Comparison of ENCODE assay signal across 19 cellular contexts in the genomic region with DNA sequence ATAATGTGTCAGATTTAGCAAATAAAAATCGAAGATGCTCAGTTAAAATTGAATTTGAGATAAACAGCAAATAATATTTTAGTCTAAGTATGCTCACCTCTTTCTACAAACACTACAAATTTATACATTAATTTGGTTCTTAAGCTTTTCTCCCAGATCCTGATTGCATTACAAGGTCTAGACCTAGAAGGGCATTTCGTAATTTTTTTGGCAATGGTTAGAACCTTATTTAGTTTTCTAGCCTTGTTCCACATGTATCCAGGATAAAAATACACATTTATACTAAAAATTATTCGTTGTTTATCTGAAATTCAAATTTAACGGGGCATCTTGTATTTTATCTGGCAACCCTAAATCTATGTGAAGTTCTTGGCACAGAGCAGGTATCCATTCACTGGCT. TPM values are rescaled to one million over a fixed set of nuclear protein-coding genes. Genes with fewer than 3 reads are reported as not detected.
DNase-seq lines count a peak whose midpoint lies in the region; ATAC-seq, FAIRE-seq and TF ChIP-seq lines count a peak whose summit lies in the region.
"Had no signal": no experiment of that assay in that cellular context is flagged by ENCODE, and none has a peak within 500 bp of the region (broad histone marks: within the 10 kb centered on the region; RNA-seq: fewer than 3 reads in every experiment).

No MANE protein-coding gene starts in this region.

- no peaks in the 10 kb centered on the region for H3K36me3 ChIP-seq in adipocyte (ENCODE audit: control insufficient read depth, insufficient read depth, low read length, severe bottlenecking)
- no peaks in the 10 kb centered on the region for H3K36me3 ChIP-seq in skeletal muscle satellite cell (ENCODE audit: insufficient read depth, low read length)
- H3K36me3 ChIP-seq in neuronal stem cell (replicated peaks in 1 of 2; ENCODE audit: control insufficient read depth in 2 of 2, insufficient read depth in 2 of 2, low read length in 2 of 2) = no peaks in the 10 kb centered on the region
- H3K36me3 ChIP-seq: BLaER1 had no signal

- FAIRE-seq in urothelium cell line (lab: Jason Lieb, UNC) = no peak
- FAIRE-seq: G401.6, GM12892, HTR-8/SVneo had no signal

- no peak overlapping the region for H3K14ac ChIP-seq in neuronal stem cell (ENCODE audit: low read length)

- H3K23ac ChIP-seq in neuronal stem cell (ENCODE audit: low read depth, low read length, poor library complexity) = no peak overlapping the region

- H3K9ac ChIP-seq in adipocyte (ENCODE audit: low read length) (no peak overlapping the region), skeletal muscle satellite cell (ENCODE audit: low read depth, low read length) (peak overlapping the region; percentile 41), neuronal stem cell (ENCODE audit: low read depth, low read length, poor library complexity) (no peak overlapping the region)
- H3K9ac ChIP-seq: BLaER1 had no signal

- H3K4me1 ChIP-seq in adipocyte (ENCODE audit: control insufficient read depth, insufficient read depth, low read length) (no peaks in the 10 kb centered on the region), skeletal muscle satellite cell (ENCODE audit: control insufficient read depth, insufficient read depth, low read length) (peaks cover 17% of the 10 kb centered on the region), neuronal stem cell (ENCODE audit: control insufficient read depth in 2 of 2, insufficient read depth in 1 of 2, low read depth in 1 of 2, low read length in 2 of 2) (no peaks in the 10 kb centered on the region)

- DNase-seq in EH (ENCODE audit: low read depth) (peak; percentile 12), adipocyte (ENCODE audit: low read depth) (peak; percentile 71), fibroblast of mammary gland (ENCODE audit: low read depth) (peak; percentile 41), neuronal stem cell (ENCODE audit: low spot score) (no peak), COLO829 (ENCODE audit: low spot score) (no peak), urothelium cell line (ENCODE audit: low spot score) (no peak)
- DNase-seq: CD8-positive, alpha-beta memory T cell; NCI-H1436 treated with DMSO at 0.1 percent for 48 hours; NCI-H2081 treated with DMSO at 0.1 percent for 48 hours; NCI-H526 treated with DMSO at 0.1 percent for 48 hours; NK-92 treated with Interleukin-12 subunit alpha and Interleukin-12 subunit beta, amount 100 ng/mL, for 24 hours; OCI-M1 had no signal

- peak overlapping the region; percentile 59 for H3K4me2 ChIP-seq in skeletal muscle satellite cell (ENCODE audit: low read length)
- H3K4me2 ChIP-seq in neuronal stem cell (ENCODE audit: insufficient read depth, low read length, poor library complexity, severe bottlenecking) = no peak overlapping the region
- H3K4me2 ChIP-seq: BLaER1 had no signal

- H3K27me3 ChIP-seq in adipocyte (replicated peaks; ENCODE audit: control insufficient read depth, insufficient read depth, low read length) (peaks cover 10% of the 10 kb centered on the region), skeletal muscle satellite cell (ENCODE audit: control insufficient read depth, insufficient read depth, low read length) (no peaks in the 10 kb centered on the region), neuronal stem cell (ENCODE audit: control insufficient read depth in 3 of 3, insufficient read depth in 3 of 3, low read depth in 1 of 3, low read length in 3 of 3) (peaks cover 0 to 5% (median 0%) of the 10 kb centered on the region in 3 experiments)

- no peak overlapping the region for H2BK15ac ChIP-seq in neuronal stem cell (ENCODE audit: low read length)

- no peak overlapping the region for H3K27ac ChIP-seq in neuronal stem cell (replicated peaks; ENCODE audit: low read length)
- H3K27ac ChIP-seq: BLaER1, RWPE1 had no signal

- no peak overlapping the region for H2AK5ac ChIP-seq in neuronal stem cell (ENCODE audit: low read depth, low read length)

- no peak overlapping the region for H2AFZ ChIP-seq in neuronal stem cell (ENCODE audit: low read length)

- no peak overlapping the region for H2BK12ac ChIP-seq in neuronal stem cell (ENCODE audit: low read length)

- H4K8ac ChIP-seq in neuronal stem cell (ENCODE audit: low read depth, low read length) = no peak overlapping the region

- no peak overlapping the region for H4K91ac ChIP-seq in neuronal stem cell (ENCODE audit: low read depth, low read length, poor library complexity)

- no peak overlapping the region for H2BK5ac ChIP-seq in neuronal stem cell (ENCODE audit: low read length)

- no peak overlapping the region for H3K18ac ChIP-seq in neuronal stem cell (ENCODE audit: low read length)

- H3K9me3 ChIP-seq in adipocyte (ENCODE audit: control insufficient read depth, low read length) = no peaks in the 10 kb centered on the region
- no peaks in the 10 kb centered on the region for H3K9me3 ChIP-seq in skeletal muscle satellite cell (replicated peaks; ENCODE audit: low read length)
- H3K9me3 ChIP-seq in neuronal stem cell (replicated peaks in 1 of 2; ENCODE audit: control insufficient read depth in 2 of 2, insufficient read depth in 1 of 2, low read depth in 1 of 2, low read length in 2 of 2) = no peaks in the 10 kb centered on the region
- H3K9me3 ChIP-seq: BLaER1 had no signal

- no peak overlapping the region for H3K4ac ChIP-seq in neuronal stem cell (ENCODE audit: low read length)

- H2BK120ac ChIP-seq in neuronal stem cell (ENCODE audit: low read depth, low read length) = no peak overlapping the region

- no CpG with 5 or more reads among the region's 4 CpGs for WGBS in neuronal stem cell (ENCODE audit: extremely low coverage in 2 of 2, insufficient read length in 2 of 2, insufficient replicate concordance in 1 of 2), 2 donors

- no peaks in the 10 kb centered on the region for H3K79me1 ChIP-seq in neuronal stem cell (ENCODE audit: low read depth, low read length)

- H3K4me3 ChIP-seq in adipocyte (ENCODE audit: low read length) = no peak overlapping the region
- no peak overlapping the region for H3K4me3 ChIP-seq in fibroblast of mammary gland (ENCODE audit: control insufficient read depth, low read depth, low read length)
- H3K4me3 ChIP-seq in skeletal muscle satellite cell (ENCODE audit: low read length) = no peak overlapping the region
- no peak overlapping the region for H3K4me3 ChIP-seq in neuronal stem cell (ENCODE audit: low read length in 2 of 2)
- H3K4me3 ChIP-seq: BLaER1 had no signal

- no peak for TF ChIP-seq CTCF in fibroblast of mammary gland (conservative IDR thresholded peaks at IDR 0.05; ENCODE audit: control insufficient read depth, insufficient read depth, low read depth, low read length)

- ATAC-seq in HG02623 (IDR thresholded peaks at IDR 0.05; ENCODE audit: unreplicated experiment) = no peak

RNA-seq across cellular contexts. Expression of gene CDKL5, which starts 2.5 kb away (rescaled TPM):
- 1.3 and 2.0 TPM in 2 replicates for total RNA-seq in skeletal muscle satellite cell (2012; rRNA removed)
- polyA plus RNA-seq in neuronal stem cell (2013, experiment 1 of 2) = 2.0 TPM
- 2.0 TPM for polyA plus RNA-seq in neuronal stem cell (2013, experiment 2 of 2)

Comparison
In these comparisons a context has a peak if more than half of its experiments do, and no peak if none do; other contexts are left out.
1. DNase-seq: peak in EH (single experiment), adipocyte (single experiment) and fibroblast of mammary gland (single experiment); none in neuronal stem cell (single experiment), COLO829 (single experiment) and urothelium cell line (single experiment).